8 cellular contexts compared by ENCODE assay signal in genomic region chr7:91784469-91784868, GRCh38.
DNase-seq lines count a peak whose midpoint lies in the region; ATAC-seq and TF ChIP-seq lines count a peak whose summit lies in the region.

No MANE protein-coding gene starts in this region.

- H3K4me3 Mint-ChIP-seq in naive thymus-derived CD4-positive, alpha-beta T cell = no peak overlapping the region
- no peak overlapping the region for H3K4me3 Mint-ChIP-seq in activated naive CD4-positive, alpha-beta T cell treated with anti-CD3 and anti-CD28 coated beads, Interleukin-2, amount 10 ng/mL, durations not matched to agents 7 days and 5 days

- POLR2A ChIA-PET in RWPE1 (lab: Yijun Ruan, JAX; ENCODE audit: low non-redundant PET) = no interaction called here
- POLR2A ChIA-PET in naive thymus-derived CD4-positive, alpha-beta T cell (lab: Charles Lee) = no interaction called here

- H3K9me3 ChIP-seq in naive thymus-derived CD4-positive, alpha-beta T cell (ENCODE audit: control insufficient read depth in 2 of 3, low read length in 3 of 3) = no peaks in the 10 kb centered on the region

- no peaks in the 10 kb centered on the region for H3K27me3 ChIP-seq in KMS-11 (ENCODE audit: insufficient read depth, low read depth)
- H3K27me3 ChIP-seq in naive thymus-derived CD4-positive, alpha-beta T cell (ENCODE audit: control insufficient read depth in 2 of 2, insufficient read depth in 2 of 2, low read length in 2 of 2) = no peaks in the 10 kb centered on the region

- no peak overlapping the region for H3K9ac ChIP-seq in KMS-11

- no peak overlapping the region for H2AFZ ChIP-seq in KMS-11 (ENCODE audit: low read depth)

- no peaks in the 10 kb centered on the region; the same call in 1 of the 2 replicates for H4K20me1 ChIP-seq in KMS-11 (ENCODE audit: insufficient read depth)

- H3K4me3 ChIP-seq in KMS-11 (IDR thresholded peaks at IDR 0.05; ENCODE audit: insufficient read depth, low read depth, low read length) (no peak overlapping the region), fibroblast of villous mesenchyme (ENCODE audit: low read depth, low read length) (no peak overlapping the region)
- H3K4me3 ChIP-seq in naive thymus-derived CD4-positive, alpha-beta T cell (ENCODE audit: low read length) = no peak overlapping the region

- no peak overlapping the region for H3K27ac Mint-ChIP-seq in naive thymus-derived CD4-positive, alpha-beta T cell
- H3K27ac Mint-ChIP-seq in activated naive CD4-positive, alpha-beta T cell treated with anti-CD3 and anti-CD28 coated beads, Interleukin-2, amount 10 ng/mL, durations not matched to agents 7 days and 5 days = no peak overlapping the region

- peaks cover 0 to 8% (median under 1%) of the 10 kb centered on the region in 5 donors for H3K27me3 Mint-ChIP-seq in naive thymus-derived CD4-positive, alpha-beta T cell
- no peaks in the 10 kb centered on the region for H3K27me3 Mint-ChIP-seq in activated naive CD4-positive, alpha-beta T cell treated with anti-CD3 and anti-CD28 coated beads, Interleukin-2, amount 10 ng/mL, durations not matched to agents 7 days and 5 days

- peak; percentile 25 for DNase-seq in Ammon's horn (ENCODE audit: low spot score)
- peak; percentile 70 for DNase-seq in RWPE1 (ENCODE audit: low spot score)
- DNase-seq in fibroblast of villous mesenchyme (ENCODE audit: low read depth) = peak; percentile 53
- DNase-seq in naive thymus-derived CD4-positive, alpha-beta T cell = no peak
- no peak for DNase-seq in activated CD8-positive, alpha-beta memory T cell treated with anti-CD3 and anti-CD28 coated beads, Interleukin-2, amount 50 U/mL, for 48 hours
- no peak for DNase-seq in activated naive CD4-positive, alpha-beta T cell treated with anti-CD3 and anti-CD28 coated beads, Interleukin-2, amount 10 ng/mL, durations not matched to agents 7 days and 5 days

- H3K4me1 ChIP-seq in KMS-11 (ENCODE audit: low read depth, poor library complexity, severe bottlenecking) = no peaks in the 10 kb centered on the region
- no peaks in the 10 kb centered on the region for H3K4me1 ChIP-seq in naive thymus-derived CD4-positive, alpha-beta T cell (ENCODE audit: control insufficient read depth in 2 of 2, insufficient read depth in 2 of 2, low read length in 2 of 2)

- intact Hi-C loops in naive thymus-derived CD4-positive, alpha-beta T cell (cut with micrococcal nuclease) = loop anchor here (1.0 to 10.0 kb wide), 2 partner anchors 700 to 701 kb away; no protein-coding TSS in a partner anchor

- H3K36me3 ChIP-seq in KMS-11 (ENCODE audit: insufficient read depth) = no peaks in the 10 kb centered on the region
- no peaks in the 10 kb centered on the region for H3K36me3 ChIP-seq in naive thymus-derived CD4-positive, alpha-beta T cell (ENCODE audit: control insufficient read depth in 2 of 3, insufficient read depth in 3 of 3, low read length in 3 of 3)

- H3K4me1 Mint-ChIP-seq in naive thymus-derived CD4-positive, alpha-beta T cell = no peaks in the 10 kb centered on the region
- no peaks in the 10 kb centered on the region for H3K4me1 Mint-ChIP-seq in activated naive CD4-positive, alpha-beta T cell treated with anti-CD3 and anti-CD28 coated beads, Interleukin-2, amount 10 ng/mL, durations not matched to agents 7 days and 5 days

- H3K27ac ChIP-seq in KMS-11 (no peak overlapping the region), RWPE1 (no peak overlapping the region)
- no peak overlapping the region for H3K27ac ChIP-seq in naive thymus-derived CD4-positive, alpha-beta T cell (ENCODE audit: low read depth, low read length)

- H3K9me3 Mint-ChIP-seq in naive thymus-derived CD4-positive, alpha-beta T cell = no peaks in the 10 kb centered on the region
- no peaks in the 10 kb centered on the region for H3K9me3 Mint-ChIP-seq in activated naive CD4-positive, alpha-beta T cell treated with anti-CD3 and anti-CD28 coated beads, Interleukin-2, amount 10 ng/mL, durations not matched to agents 7 days and 5 days

- no peaks in the 10 kb centered on the region for H3K36me3 Mint-ChIP-seq in naive thymus-derived CD4-positive, alpha-beta T cell
- H3K36me3 Mint-ChIP-seq in activated naive CD4-positive, alpha-beta T cell treated with anti-CD3 and anti-CD28 coated beads, Interleukin-2, amount 10 ng/mL, durations not matched to agents 7 days and 5 days = no peaks in the 10 kb centered on the region

- no peak for ATAC-seq in naive thymus-derived CD4-positive, alpha-beta T cell
- no peak for ATAC-seq in HG03039 (IDR thresholded peaks at IDR 0.05; ENCODE audit: unreplicated experiment)

- TF ChIP-seq CTCF in KMS-11 (conservative IDR thresholded peaks at IDR 0.05; ENCODE audit: low read depth, low read length) = peak; percentile 45
- peak; percentile 62 for TF ChIP-seq CTCF in RWPE1 (conservative IDR thresholded peaks at IDR 0.05; ENCODE audit: low read depth)
- peak; percentile 39 for TF ChIP-seq CTCF in fibroblast of villous mesenchyme (IDR thresholded peaks at IDR 0.05; ENCODE audit: insufficient read depth, low read depth, low read length)

- no peaks in the 10 kb centered on the region for H3K79me2 ChIP-seq in KMS-11 (ENCODE audit: insufficient read depth, low read depth)

- no peak overlapping the region for H3K4me2 ChIP-seq in KMS-11

- CTCF ChIA-PET in RWPE1 (lab: Yijun Ruan, JAX) = interaction anchor here (0.6 to 1.0 kb wide), 8 partner anchors 132 to 1346 kb away, joined by 3 to 6 read pairs (median 3); no protein-coding TSS in a partner anchor
- CTCF ChIA-PET in naive thymus-derived CD4-positive, alpha-beta T cell (lab: Charles Lee) = interaction anchor here (0.6 to 0.7 kb wide), 2 partner anchors 702 to 1088 kb away, joined by 3 to 4 read pairs; no protein-coding TSS in a partner anchor
- CTCF ChIA-PET in activated naive CD4-positive, alpha-beta T cell treated with anti-CD3 and anti-CD28 coated beads, Interleukin-2, amount 10 ng/mL, durations not matched to agents 7 days and 5 days (lab: Charles Lee) = no interaction called here

Comparison
In these comparisons a context has a peak if more than half of its experiments do, and no peak if none do; other contexts are left out.
1. DNase-seq: peak in Ammon's horn (single experiment), RWPE1 (single experiment) and fibroblast of villous mesenchyme (single experiment); none in naive thymus-derived CD4-positive, alpha-beta T cell (0 of 9), activated CD8-positive, alpha-beta memory T cell treated with anti-CD3 and anti-CD28 coated beads, Interleukin-2, amount 50 U/mL, for 48 hours (single experiment) and activated naive CD4-positive, alpha-beta T cell treated with anti-CD3 and anti-CD28 coated beads, Interleukin-2, amount 10 ng/mL, durations not matched to agents 7 days and 5 days (single experiment).
2. Peak in every context shown above with its lines, with median percentiles within 50 percentile points of each other: CTCF ChIP-seq.